In genomic region chr17:54859187-54859586, GRCh38 we compare ENCODE assay signal across 20 cellular contexts. TPM values are rescaled to one million over a fixed set of nuclear protein-coding genes. Genes with fewer than 3 reads are reported as not detected.
"Had no signal": no experiment of that assay in that cellular context is flagged by ENCODE, and none has a peak within 500 bp of the region (broad histone marks: within the 10 kb centered on the region; RNA-seq: fewer than 3 reads in every experiment).

No MANE protein-coding gene starts in this region.

- H3K36me3 ChIP-seq: SJSA1 had no signal

- H3K27me3 ChIP-seq: SJSA1 had no signal

- H3K4me1 ChIP-seq: SJSA1 had no signal

- DNase-seq: KBM-7, MV-4-11, NCI-H1048, NCI-H1105, NCI-H1417, NCI-H1436 treated with DMSO at 0.1 percent for 48 hours, NCI-H1694, NCI-H187 treated with DMSO at 0.1 percent for 48 hours, NCI-H2081, NCI-H2107, NCI-H2227 treated with DMSO at 0.1 percent for 48 hours, NCI-H524, NCI-H526 treated with DMSO at 0.1 percent for 48 hours, NCI-H774, Right ventricle myocardium superior, RPMI8226, SIG-M5 had no signal

- H3K27ac ChIP-seq: SJSA1, SK-N-MC had no signal

- H3K9me3 ChIP-seq: SJSA1 had no signal

- H3K4me3 ChIP-seq: SJSA1, SK-N-MC had no signal

RNA-seq across cellular contexts. Expression of gene TOM1L1, which starts 41.5 kb away (rescaled TPM):
- polyA plus RNA-seq: IgD-negative memory B cell had no signal
